In genomic region chr3:10194328-10195071, GRCh38 we compare ENCODE assay signal across 8 cellular contexts. TPM values are rescaled to one million over a fixed set of nuclear protein-coding genes. Genes with fewer than 3 reads are reported as not detected.
A peak's percentile ranks its signal among the peaks of the same experiment; 100 is the strongest.
DNase-seq lines count a peak whose midpoint lies in the region; ATAC-seq and TF ChIP-seq lines count a peak whose summit lies in the region.

No MANE protein-coding gene starts in this region.

- POLR2A ChIA-PET in activated CD4-positive, alpha-beta T cell treated with anti-CD3 and anti-CD28 coated beads, Interleukin-2, amount 10 ng/mL, durations not matched to agents 7 days and 5 days (lab: Charles Lee) = interaction anchor here (0.6 kb wide), 1 partner anchor 152 kb away, joined by 5 read pairs; no protein-coding TSS in a partner anchor

- in situ Hi-C loops in KBM-7 (cut with MboI; ENCODE audit: low pct_unique_long_range_greater_than_20kb, low sequenced_read_pairs) = no loop called here

- TF ChIP-seq POLR2A in body of pancreas (IDR thresholded peaks at IDR 0.05) = no peak

- H3K4me1 Mint-ChIP-seq in HFFc6 (ENCODE audit: low read depth) = peaks cover 75% of the 10 kb centered on the region
- peaks cover 87% of the 10 kb centered on the region for H3K4me1 Mint-ChIP-seq in activated CD4-positive, alpha-beta T cell treated with anti-CD3 and anti-CD28 coated beads, Interleukin-2, amount 10 ng/mL, durations not matched to agents 7 days and 5 days

- H3K4me1 ChIP-seq in body of pancreas = peaks cover 58% of the 10 kb centered on the region

- no peak overlapping the region for H3K4me3 Mint-ChIP-seq in HFFc6
- peak overlapping the region; percentile 52 for H3K4me3 Mint-ChIP-seq in activated CD4-positive, alpha-beta T cell treated with anti-CD3 and anti-CD28 coated beads, Interleukin-2, amount 10 ng/mL, durations not matched to agents 7 days and 5 days

- peak overlapping the region in 2 of 4 donors; percentile 9 to 35 for H3K27ac ChIP-seq in body of pancreas

- H3K9me3 ChIP-seq in body of pancreas = no peaks in the 10 kb centered on the region

- H3K27me3 ChIP-seq in body of pancreas = no peaks in the 10 kb centered on the region

- H3K27me3 Mint-ChIP-seq in HFFc6 (ENCODE audit: insufficient read depth) = peaks cover 2% of the 10 kb centered on the region
- no peaks in the 10 kb centered on the region for H3K27me3 Mint-ChIP-seq in activated CD4-positive, alpha-beta T cell treated with anti-CD3 and anti-CD28 coated beads, Interleukin-2, amount 10 ng/mL, durations not matched to agents 7 days and 5 days

- CTCF ChIA-PET in activated CD4-positive, alpha-beta T cell treated with anti-CD3 and anti-CD28 coated beads, Interleukin-2, amount 10 ng/mL, durations not matched to agents 7 days and 5 days (lab: Charles Lee) = interaction anchor here (0.7 to 7.4 kb wide), 15 partner anchors 8 to 342 kb away, joined by 3 to 59 read pairs (median 3); partner anchors contain the start of gene TATDN2

- H3K4me3 ChIP-seq in body of pancreas = no peak overlapping the region

- no peaks in the 10 kb centered on the region for H3K9me3 Mint-ChIP-seq in HFFc6
- H3K9me3 Mint-ChIP-seq in activated CD4-positive, alpha-beta T cell treated with anti-CD3 and anti-CD28 coated beads, Interleukin-2, amount 10 ng/mL, durations not matched to agents 7 days and 5 days = no peaks in the 10 kb centered on the region

- intact Hi-C loops in body of pancreas (cut with DNase I) = no loop called here

- TF ChIP-seq CTCF in HFFc6 (IDR thresholded peaks at IDR 0.05) (no peak), body of pancreas (IDR thresholded peaks at IDR 0.05) (no peak)

- H3K36me3 ChIP-seq in body of pancreas (replicated peaks in 1 of 2; ENCODE audit: insufficient read depth in 1 of 2, low read depth in 2 of 2) = no peaks in the 10 kb centered on the region

- no peaks in the 10 kb centered on the region for H3K36me3 Mint-ChIP-seq in HFFc6 (ENCODE audit: low read depth)
- H3K36me3 Mint-ChIP-seq in activated CD4-positive, alpha-beta T cell treated with anti-CD3 and anti-CD28 coated beads, Interleukin-2, amount 10 ng/mL, durations not matched to agents 7 days and 5 days (ENCODE audit: low read depth) = peaks cover 2% of the 10 kb centered on the region

- ATAC-seq in GM21737 (IDR thresholded peaks at IDR 0.05; ENCODE audit: unreplicated experiment) (no peak), body of pancreas (no peak)

- peak overlapping the region; percentile 89 for H3K27ac Mint-ChIP-seq in HFFc6
- H3K27ac Mint-ChIP-seq in activated CD4-positive, alpha-beta T cell treated with anti-CD3 and anti-CD28 coated beads, Interleukin-2, amount 10 ng/mL, durations not matched to agents 7 days and 5 days = peak overlapping the region; percentile 98

- WGBS in body of pancreas, 2 donors = 62 to 69% methylated on average over 10 to 11 of the region's 11 CpGs

- DNase-seq in HFFc6 (no peak), nucleus accumbens (lab: John Stamatoyannopoulos, UW) (peak in 34 of 56 donors; percentile 9 to 73 (median 40)), NCI-H2227 (lab: John Stamatoyannopoulos, UW; ENCODE audit: unreplicated experiment) (no peak), KBM-7 (no peak), body of pancreas (no peak)
- peak; percentile 54 for DNase-seq in activated CD4-positive, alpha-beta T cell treated with anti-CD3 and anti-CD28 coated beads, Interleukin-2, amount 10 ng/mL, durations not matched to agents 7 days and 5 days
- peak; percentile 14 for DNase-seq in effector CD8-positive, alpha-beta T cell (lab: John Stamatoyannopoulos, UW)

RNA-seq across cellular contexts. Expression of gene IRAK2, which starts 29.8 kb away (rescaled TPM):
- total RNA-seq in HFFc6 (2021; fragmentation: NEBNext Ultra II Directional; extraction: Animal tissue kit (Norgen Biotek cat#: 25700)) = 1 to 10 TPM; 2.6 to 4.4 (median 3.5) TPM
- 1 to 10 TPM; 1.6 to 1.9 TPM for total RNA-seq in activated CD4-positive, alpha-beta T cell treated with anti-CD3 and anti-CD28 coated beads, Interleukin-2, amount 10 ng/mL, durations not matched to agents 7 days and 5 days
- 1 to 10 TPM in 1 of 2 donors, under 1 TPM in 1; 0.99 to 3.9 TPM for total RNA-seq in body of pancreas

RNA-seq across cellular contexts. Expression of gene VHL, which starts 52.9 kb away (rescaled TPM):
- 10 to 100 TPM; 16.1 to 21.8 (median 19.5) TPM for total RNA-seq in HFFc6 (2021; fragmentation: NEBNext Ultra II Directional; extraction: Animal tissue kit (Norgen Biotek cat#: 25700))
- total RNA-seq in activated CD4-positive, alpha-beta T cell treated with anti-CD3 and anti-CD28 coated beads, Interleukin-2, amount 10 ng/mL, durations not matched to agents 7 days and 5 days = 10 to 100 TPM; 65.3 to 65.9 TPM
- 10 to 100 TPM; 23.6 to 41.9 TPM for total RNA-seq in body of pancreas

RNA-seq across cellular contexts. Expression of gene TATDN2, which starts 53.8 kb away (rescaled TPM):
- 10 to 100 TPM; 29.6 to 33.4 (median 30.7) TPM for total RNA-seq in HFFc6 (2021; fragmentation: NEBNext Ultra II Directional; extraction: Animal tissue kit (Norgen Biotek cat#: 25700))
- 10 to 100 TPM; 72.3 to 78.4 TPM for total RNA-seq in activated CD4-positive, alpha-beta T cell treated with anti-CD3 and anti-CD28 coated beads, Interleukin-2, amount 10 ng/mL, durations not matched to agents 7 days and 5 days
- 10 to 100 TPM; 15.3 to 19.8 TPM for total RNA-seq in body of pancreas

Comparison
In these comparisons a context has a peak if more than half of its experiments do, and no peak if none do; other contexts are left out.
1. DNase-seq: peak in activated CD4-positive, alpha-beta T cell treated with anti-CD3 and anti-CD28 coated beads, Interleukin-2, amount 10 ng/mL, durations not matched to agents 7 days and 5 days (single experiment), effector CD8-positive, alpha-beta T cell (single experiment) and nucleus accumbens (34 of 56); none in HFFc6 (single experiment), NCI-H2227 (single experiment), KBM-7 (single experiment) and body of pancreas (0 of 4).